1 cellular context compared by ENCODE assay signal in genomic region chr17:3959295-3959899, GRCh38.
TF ChIP-seq lines count a peak whose summit lies in the region.

No MANE protein-coding gene starts in this region.

TF ChIP-seq in HepG2, 621 proteins besides CTCF, POLR2A, EP300 and RAD21 (continued from another document and continues in another):
- TF ChIP-seq ZBTB40 (IDR thresholded peaks at IDR 0.05) (no peak), ZBTB40 (CRISPR knock-in tag; IDR thresholded peaks at IDR 0.05) (no peak), ELF3 (CRISPR knock-in tag; IDR thresholded peaks at IDR 0.05) (peak; percentile 31; the same call in 1 of the 2 replicates), ESRRA (CRISPR knock-in tag; IDR thresholded peaks at IDR 0.05; ENCODE audit: low read depth) (no peak), HOXA3 (CRISPR knock-in tag; IDR thresholded peaks at IDR 0.05) (0 out of 2 replicates have a peak, but pooled peaks have one; percentile 4), GMEB1 (CRISPR knock-in tag; IDR thresholded peaks at IDR 0.05; ENCODE audit: borderline replicate concordance) (no peak), ZNF678 (CRISPR knock-in tag; IDR thresholded peaks at IDR 0.05) (no peak), FOXA1 (IDR thresholded peaks at IDR 0.05) (no peak), FOXA1 (CRISPR knock-in tag; IDR thresholded peaks at IDR 0.05) (peak; percentile 85), ZFP62 (CRISPR knock-in tag; IDR thresholded peaks at IDR 0.05) (no peak), JUND (CRISPR knock-in tag; IDR thresholded peaks at IDR 0.05) (peak; percentile 33; the same call in 1 of the 2 replicates), ZNF564 (CRISPR knock-in tag; IDR thresholded peaks at IDR 0.05) (no peak), PHF21A (CRISPR knock-in tag; IDR thresholded peaks at IDR 0.05) (peak; percentile 73; the same call in 1 of the 2 replicates), ZNF18 (CRISPR knock-in tag; IDR thresholded peaks at IDR 0.05; ENCODE audit: insufficient replicate concordance) (no peak), ZNF451 (CRISPR knock-in tag; IDR thresholded peaks at IDR 0.05) (no peak), ZSCAN25 (CRISPR knock-in tag; IDR thresholded peaks at IDR 0.05) (0 out of 2 replicates have a peak, but pooled peaks have one; percentile 30), AGO2 (optimal IDR thresholded peaks at IDR 0.05; ENCODE audit: low read depth, low read length) (no peak), ZHX1 (CRISPR knock-in tag; IDR thresholded peaks at IDR 0.05; ENCODE audit: low read depth) (no peak), NCOR1 (IDR thresholded peaks at IDR 0.05; ENCODE audit: borderline replicate concordance, low read length) (no peak), MAFF (IDR thresholded peaks at IDR 0.05; ENCODE audit: low read depth, low read length) (peak; percentile 35; the same call in 1 of the 2 replicates), USF2 (IDR thresholded peaks at IDR 0.05; ENCODE audit: low read depth, low read length) (no peak), USF2 (CRISPR knock-in tag; IDR thresholded peaks at IDR 0.05; ENCODE audit: borderline replicate concordance) (no peak), FOXP1 (IDR thresholded peaks at IDR 0.05) (no peak), FOXP1 (CRISPR knock-in tag; IDR thresholded peaks at IDR 0.05) (peak; percentile 62), SRSF4 (IDR thresholded peaks at IDR 0.05; ENCODE audit: low read depth, low read length, poor library complexity, severe bottlenecking) (no peak), XRCC5 (optimal IDR thresholded peaks at IDR 0.05; ENCODE audit: low read length) (peak; percentile 70), ZNF501 (CRISPR knock-in tag; IDR thresholded peaks at IDR 0.05) (0 out of 2 replicates have a peak, but pooled peaks have one; percentile 37), RARG (CRISPR knock-in tag; IDR thresholded peaks at IDR 0.05; ENCODE audit: low read depth) (no peak), PRDM10 (CRISPR knock-in tag; IDR thresholded peaks at IDR 0.05; ENCODE audit: low read depth) (no peak), ARID4A (CRISPR knock-in tag; IDR thresholded peaks at IDR 0.05; ENCODE audit: borderline replicate concordance) (peak; percentile 38; the same call in 1 of the 2 replicates)
